In genomic region chr1:189185077-189185476, GRCh38 we compare ENCODE assay signal across 32 cellular contexts.
"Had no signal": no experiment of that assay in that cellular context is flagged by ENCODE, and none has a peak within 500 bp of the region (broad histone marks: within the 10 kb centered on the region; RNA-seq: fewer than 3 reads in every experiment).

No MANE protein-coding gene starts in this region.

- ATAC-seq: body of pancreas; left cardiac atrium; naive thymus-derived CD4-positive, alpha-beta T cell; stimulated activated memory B cell treated with anti-CD40 and anti-IgM and Interleukin-4, amounts not matched to agents 10 μg/mL and 1 μg/mL and 100 μg/mL, for 72 hours; stimulated activated naive CD8-positive, alpha-beta T cell treated with anti-CD3 and anti-CD28 coated beads, Interleukin-15, amount 100 ng/mL, for 72 hours had no signal

- H3K4me3 ChIP-seq: body of pancreas, esophagus squamous epithelium, right atrium auricular region, smooth muscle cell had no signal

- H3K9me3 Mint-ChIP-seq: activated CD4-positive, alpha-beta memory T cell treated with anti-CD3 and anti-CD28 coated beads, Interleukin-2, amount 10 ng/mL, durations not matched to agents 7 days and 5 days; activated CD4-positive, alpha-beta T cell treated with anti-CD3 and anti-CD28 coated beads, Interleukin-2, amount 10 ng/mL, durations not matched to agents 7 days and 5 days; mesothelial cell of epicardium; stimulated activated naive CD8-positive, alpha-beta T cell treated with anti-CD3 and anti-CD28 coated beads, Interleukin-15, amount 100 ng/mL, for 72 hours; T-helper 1 cell treated with Interleukin-12 subunit alpha and Interleukin-12 subunit beta and Interleukin-4 antibody, amounts not matched to agents 30 μg/mL and 1 μg/mL, for 36 hours; type B pancreatic cell had no signal

- H3K4me1 Mint-ChIP-seq: activated CD4-positive, alpha-beta memory T cell treated with anti-CD3 and anti-CD28 coated beads, Interleukin-2, amount 10 ng/mL, durations not matched to agents 7 days and 5 days; activated CD4-positive, alpha-beta T cell treated with anti-CD3 and anti-CD28 coated beads, Interleukin-2, amount 10 ng/mL, durations not matched to agents 7 days and 5 days; mesothelial cell of epicardium; naive thymus-derived CD4-positive, alpha-beta T cell; stimulated activated memory B cell treated with anti-CD40 and anti-IgM and Interleukin-4, amounts not matched to agents 10 μg/mL and 1 μg/mL and 100 μg/mL, for 72 hours; stimulated activated naive CD8-positive, alpha-beta T cell treated with anti-CD3 and anti-CD28 coated beads, Interleukin-15, amount 100 ng/mL, for 72 hours had no signal

- FAIRE-seq: endometrium, keratinocyte had no signal

- H3K36me3 ChIP-seq: esophagus squamous epithelium, right atrium auricular region, WERI-Rb-1 had no signal

- H3K27me3 Mint-ChIP-seq: activated CD4-positive, alpha-beta memory T cell treated with anti-CD3 and anti-CD28 coated beads, Interleukin-2, amount 10 ng/mL, durations not matched to agents 7 days and 5 days; activated CD4-positive, alpha-beta T cell treated with anti-CD3 and anti-CD28 coated beads, Interleukin-2, amount 10 ng/mL, durations not matched to agents 7 days and 5 days; activated naive CD8-positive, alpha-beta T cell; activated T-cell treated with anti-CD3 and anti-CD28 coated beads, Interleukin-2, amount 50 U/mL, for 24 hours; naive thymus-derived CD4-positive, alpha-beta T cell; stimulated activated memory B cell treated with anti-CD40 and anti-IgM and Interleukin-4, amounts not matched to agents 10 μg/mL and 1 μg/mL and 100 μg/mL, for 72 hours; stimulated activated naive CD8-positive, alpha-beta T cell treated with anti-CD3 and anti-CD28 coated beads, Interleukin-15, amount 100 ng/mL, for 72 hours; type B pancreatic cell had no signal

- H3K4me2 ChIP-seq: smooth muscle cell had no signal

- H3K4me1 ChIP-seq: body of pancreas, esophagus squamous epithelium, right atrium auricular region had no signal

- H3K27me3 ChIP-seq: body of pancreas, esophagus squamous epithelium, right atrium auricular region had no signal

- H3K27ac Mint-ChIP-seq: activated CD4-positive, alpha-beta memory T cell treated with anti-CD3 and anti-CD28 coated beads, Interleukin-2, amount 10 ng/mL, durations not matched to agents 7 days and 5 days; activated CD4-positive, alpha-beta T cell treated with anti-CD3 and anti-CD28 coated beads, Interleukin-2, amount 10 ng/mL, durations not matched to agents 7 days and 5 days; activated naive CD8-positive, alpha-beta T cell; activated T-cell treated with anti-CD3 and anti-CD28 coated beads, Interleukin-2, amount 50 U/mL, for 24 hours; activated T-helper 2 cell treated with anti-CD3 and anti-CD28 coated beads, Interferon-gamma antibody, Interleukin-2, Interleukin-4, amounts not matched to agents 10 μg/mL and 5 μg/mL and 100 μg/mL, durations not matched to agents 14 hours and 24 hours and 36 hours; mesothelial cell of epicardium; naive thymus-derived CD4-positive, alpha-beta T cell; stimulated activated memory B cell treated with anti-CD40 and anti-IgM and Interleukin-4, amounts not matched to agents 10 μg/mL and 1 μg/mL and 100 μg/mL, for 72 hours; stimulated activated naive CD8-positive, alpha-beta T cell treated with anti-CD3 and anti-CD28 coated beads, Interleukin-15, amount 100 ng/mL, for 72 hours; T-helper 1 cell treated with Interleukin-12 subunit alpha and Interleukin-12 subunit beta and Interleukin-4 antibody, amounts not matched to agents 30 μg/mL and 1 μg/mL, for 36 hours; type B pancreatic cell had no signal

- H3K4me3 Mint-ChIP-seq: activated CD4-positive, alpha-beta memory T cell treated with anti-CD3 and anti-CD28 coated beads, Interleukin-2, amount 10 ng/mL, durations not matched to agents 7 days and 5 days; activated CD4-positive, alpha-beta T cell treated with anti-CD3 and anti-CD28 coated beads, Interleukin-2, amount 10 ng/mL, durations not matched to agents 7 days and 5 days; activated naive CD8-positive, alpha-beta T cell; activated T-cell treated with anti-CD3 and anti-CD28 coated beads, Interleukin-2, amount 50 U/mL, for 24 hours; mesothelial cell of epicardium; naive thymus-derived CD4-positive, alpha-beta T cell; stimulated activated memory B cell treated with anti-CD40 and anti-IgM and Interleukin-4, amounts not matched to agents 10 μg/mL and 1 μg/mL and 100 μg/mL, for 72 hours; stimulated activated naive CD8-positive, alpha-beta T cell treated with anti-CD3 and anti-CD28 coated beads, Interleukin-15, amount 100 ng/mL, for 72 hours; T-helper 1 cell treated with Interleukin-12 subunit alpha and Interleukin-12 subunit beta and Interleukin-4 antibody, amounts not matched to agents 30 μg/mL and 1 μg/mL, for 36 hours; type B pancreatic cell had no signal

- DNase-seq: activated CD4-positive, alpha-beta memory T cell treated with anti-CD3 and anti-CD28 coated beads, Interleukin-2, amount 10 ng/mL, durations not matched to agents 7 days and 5 days; activated CD4-positive, alpha-beta T cell treated with anti-CD3 and anti-CD28 coated beads for 1 hour; activated CD4-positive, alpha-beta T cell treated with anti-CD3 and anti-CD28 coated beads, Interleukin-2, amount 10 ng/mL, durations not matched to agents 7 days and 5 days; activated CD8-positive, alpha-beta memory T cell treated with anti-CD3 and anti-CD28 coated beads, Interleukin-2, amount 50 U/mL, for 48 hours; activated T-cell treated with anti-CD3 and anti-CD28 coated beads, Interleukin-2, amount 50 U/mL, for 24 hours; anterior cingulate cortex; body of pancreas; dermis blood vessel endothelial cell; effector CD8-positive, alpha-beta T cell; esophagus squamous epithelium; left cardiac atrium; mammary epithelial cell; naive thymus-derived CD4-positive, alpha-beta T cell; nucleus accumbens; stimulated activated CD4-positive, alpha-beta T cell treated with anti-CD3 and anti-CD28 coated beads, Interleukin-1b, Interleukin-23, amount 100 ng/mL, for 48 hours; stimulated activated CD4-positive, alpha-beta T cell treated with anti-CD3 and anti-CD28 coated beads, Interleukin-4, amount 100 ng/mL, for 4 hours; stimulated activated CD8-positive, alpha-beta memory T cell treated with anti-CD3 and anti-CD28 coated beads, Interleukin-4, amount 100 ng/mL, for 48 hours; stimulated activated naive CD8-positive, alpha-beta T cell treated with anti-CD3 and anti-CD28 coated beads, Interleukin-15, amount 100 ng/mL, for 72 hours; substantia nigra; T-helper 9 cell; WERI-Rb-1 had no signal

- H3K36me3 Mint-ChIP-seq: activated naive CD8-positive, alpha-beta T cell; mesothelial cell of epicardium; naive thymus-derived CD4-positive, alpha-beta T cell; stimulated activated memory B cell treated with anti-CD40 and anti-IgM and Interleukin-4, amounts not matched to agents 10 μg/mL and 1 μg/mL and 100 μg/mL, for 72 hours; type B pancreatic cell had no signal

- H3K27ac ChIP-seq: body of pancreas, epithelial cell of prostate, esophagus squamous epithelium, right atrium auricular region, WERI-Rb-1 had no signal

- H3K9me3 ChIP-seq: body of pancreas, esophagus squamous epithelium, right atrium auricular region had no signal
